ENCODE assay signal across 10 cellular contexts in genomic region chr4:114603455-114603854, GRCh38. TPM values are rescaled to one million over a fixed set of nuclear protein-coding genes. Genes with fewer than 3 reads are reported as not detected.
DNase-seq lines count a peak whose midpoint lies in the region; ATAC-seq and TF ChIP-seq lines count a peak whose summit lies in the region.
"Had no signal": no experiment of that assay in that cellular context is flagged by ENCODE, and none has a peak within 500 bp of the region (broad histone marks: within the 10 kb centered on the region; RNA-seq: fewer than 3 reads in every experiment).

No MANE protein-coding gene starts in this region.

- no peak for TF ChIP-seq POLR2A in body of pancreas (IDR thresholded peaks at IDR 0.05)

- H3K9me3 ChIP-seq in endocrine pancreas (ENCODE audit: control insufficient read depth, low read length), result no peaks in the 10 kb centered on the region
- no peaks in the 10 kb centered on the region for H3K9me3 ChIP-seq in body of pancreas

- peak overlapping the region; percentile 89 for H3K4me3 ChIP-seq in endocrine pancreas (ENCODE audit: control insufficient read depth, insufficient read depth, low read length)
- H3K4me3 ChIP-seq in body of pancreas, result no peak overlapping the region

- H3K27me3 ChIP-seq in endocrine pancreas (ENCODE audit: control insufficient read depth, insufficient read depth, low read length), result no peaks in the 10 kb centered on the region
- H3K27me3 ChIP-seq in foreskin keratinocyte, result peaks cover 27% of the 10 kb centered on the region
- no peaks in the 10 kb centered on the region for H3K27me3 ChIP-seq in body of pancreas

- TF ChIP-seq CTCF in foreskin keratinocyte (conservative IDR thresholded peaks at IDR 0.05) (no peak), body of pancreas (IDR thresholded peaks at IDR 0.05) (no peak)

- DNase-seq in amniotic stem cell (lab: John Stamatoyannopoulos, UW) (no peak), NCI-H446 treated with DMSO at 0.1 percent for 48 hours (lab: John Stamatoyannopoulos, UW) (no peak), foreskin keratinocyte (no peak), body of pancreas (no peak)
- DNase-seq: naive thymus-derived CD8-positive, alpha-beta T cell; NCI-H524 had no signal

- 29 to 34% methylated on average over 4 of the region's 4 CpGs for WGBS in body of pancreas, 2 donors

- H3K27ac ChIP-seq in foreskin keratinocyte (no peak overlapping the region), body of pancreas (peak overlapping the region in 1 of 4 donors; percentile 27)

- H3K4me1 ChIP-seq in endocrine pancreas (ENCODE audit: control insufficient read depth, insufficient read depth, low read length) (peaks cover 19% of the 10 kb centered on the region), foreskin keratinocyte (no peaks in the 10 kb centered on the region), body of pancreas (peaks cover 43% of the 10 kb centered on the region)

- H3K9ac ChIP-seq in endocrine pancreas (ENCODE audit: control insufficient read depth, insufficient read depth, low read length), result no peak overlapping the region

- intact Hi-C loops in body of pancreas (cut with DNase I), result no loop called here

- peak; percentile 99 for ATAC-seq in GM18520 (IDR thresholded peaks at IDR 0.05; ENCODE audit: unreplicated experiment)
- ATAC-seq in GM21529 (IDR thresholded peaks at IDR 0.05; ENCODE audit: unreplicated experiment), result peak; percentile 86
- ATAC-seq in HG03442 (IDR thresholded peaks at IDR 0.05; ENCODE audit: unreplicated experiment), result peak; percentile 95
- no peak for ATAC-seq in foreskin keratinocyte
- ATAC-seq in body of pancreas, result no peak

- no peaks in the 10 kb centered on the region for H3K36me3 ChIP-seq in endocrine pancreas (ENCODE audit: control insufficient read depth, insufficient read depth, low read length)
- no peaks in the 10 kb centered on the region for H3K36me3 ChIP-seq in body of pancreas (replicated peaks in 1 of 2; ENCODE audit: insufficient read depth in 1 of 2, low read depth in 2 of 2)

RNA-seq across cellular contexts. Expression of gene UGT8, which starts 4.8 kb away (rescaled TPM):
- total RNA-seq in foreskin keratinocyte (0.18 and 0.61 TPM in 2 replicates), body of pancreas (1 to 10 TPM; 8.3 to 8.9 TPM)
- polyA plus RNA-seq in foreskin keratinocyte, result 0.09 and 0.18 TPM in 2 replicates
- polyA plus RNA-seq: naive thymus-derived CD8-positive, alpha-beta T cell had no signal

Comparison
In these comparisons a context has a peak if more than half of its experiments do, and no peak if none do; other contexts are left out.
1. ATAC-seq: peak in GM18520 (single experiment), GM21529 (single experiment) and HG03442 (single experiment); none in foreskin keratinocyte (single experiment) and body of pancreas (single experiment).